Comparison of ENCODE assay signal across 8 cellular contexts in the genomic region with DNA sequence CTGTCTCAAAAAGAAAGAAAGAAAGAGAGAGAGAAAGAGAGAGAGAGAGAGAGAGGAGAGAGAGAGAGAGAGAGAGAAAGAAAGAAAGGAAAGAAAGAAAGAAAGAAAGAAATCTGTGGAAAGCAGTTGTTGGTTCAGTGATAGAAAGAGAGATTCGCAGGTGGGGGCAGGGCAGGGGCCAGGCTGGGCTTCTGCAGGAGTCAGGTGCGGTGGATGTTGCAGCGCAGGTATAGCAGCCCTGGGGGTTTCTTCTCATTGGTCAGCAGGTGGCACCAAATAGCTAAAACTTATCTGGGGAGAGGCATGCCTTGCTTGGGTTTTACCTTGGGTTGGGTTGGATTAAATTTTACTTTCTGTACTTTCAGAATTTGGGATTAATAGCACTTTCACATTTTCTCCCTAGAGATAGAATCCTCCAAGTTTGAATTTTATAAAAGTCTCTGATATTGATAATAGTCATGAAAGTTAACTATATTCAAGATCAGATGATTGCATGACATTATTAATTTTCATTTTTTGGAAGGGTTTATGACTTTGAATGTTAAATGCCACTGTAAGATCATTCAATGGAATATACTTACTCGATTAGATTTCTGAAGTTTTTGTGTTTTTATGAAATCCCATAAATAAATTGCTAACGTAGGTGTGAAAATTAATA.
DNase-seq lines count a peak whose midpoint lies in the region; ATAC-seq, FAIRE-seq and TF ChIP-seq lines count a peak whose summit lies in the region.

No MANE protein-coding gene starts in this region.

- no peaks in the 10 kb centered on the region for H3K27me3 ChIP-seq in adrenal gland

- H3K27ac ChIP-seq in adrenal gland = peak overlapping the region in 2 of 5 donors; percentile 17 to 77

- H3K4me1 ChIP-seq in adrenal gland (replicated peaks in 1 of 2) = peaks cover 10 to 24% of the 10 kb centered on the region in 2 donors

- TF ChIP-seq CTCF in adrenal gland (IDR thresholded peaks at IDR 0.05) = peak; percentile 43 to 78 (median 66)

- intact Hi-C loops in adrenal gland (cut with DNase I) = loop anchor here in 1 of 2 donors (10.0 kb wide), 1 partner anchor 182 kb away; no protein-coding TSS in a partner anchor

- H3K36me3 ChIP-seq in adrenal gland (replicated peaks in 1 of 2) = peaks cover 0 to 17% of the 10 kb centered on the region in 2 donors

- peak; percentile 75 for ATAC-seq in HG02588 (IDR thresholded peaks at IDR 0.05; ENCODE audit: unreplicated experiment)

- peak; percentile 25 for DNase-seq in GM12891 (ENCODE audit: insufficient read length, low spot score)
- DNase-seq in NCI-H1092 (lab: John Stamatoyannopoulos, UW) = peak; percentile 49
- peak; percentile 53 for DNase-seq in T follicular helper cell (ENCODE audit: low read depth)
- peak; percentile 50 to 73 (median 60) for DNase-seq in adrenal gland
- DNase-seq in iris pigment epithelial cell (ENCODE audit: low read depth) = peak; percentile 52
- DNase-seq in stimulated activated CD4-positive, alpha-beta T cell treated with anti-CD3 and anti-CD28 coated beads, Interleukin-4, amount 100 ng/mL, for 24 hours = peak; percentile 72
- no peak for DNase-seq in epidermal melanocyte (ENCODE audit: insufficient read length, low spot score)

- no peak overlapping the region for H3K4me3 ChIP-seq in adrenal gland

- FAIRE-seq in GM12891 (lab: Jason Lieb, UNC) = peak; percentile 71

- TF ChIP-seq POLR2A in GM12891 (IDR thresholded peaks at IDR 0.05; ENCODE audit: low read depth, low read length) = no peak
- no peak for TF ChIP-seq POLR2A in adrenal gland (IDR thresholded peaks at IDR 0.05)

- WGBS in adrenal gland, 4 donors = 24 to 35% (median 28%) methylated on average over 5 of the region's 5 CpGs

- no peaks in the 10 kb centered on the region for H3K9me3 ChIP-seq in adrenal gland (replicated peaks in 1 of 3)

TF ChIP-seq in GM12891, 5 proteins besides CTCF, POLR2A, EP300 and RAD21:
- no peak for TF ChIP-seq POU2F2 (IDR thresholded peaks at IDR 0.05; ENCODE audit: low read depth, low read length)
- TF ChIP-seq PAX5 (IDR thresholded peaks at IDR 0.05; ENCODE audit: insufficient read depth, low read length, severe bottlenecking) = no peak
- no peak for TF ChIP-seq POLR2AphosphoS5 (IDR thresholded peaks at IDR 0.05; ENCODE audit: low read depth, low read length)
- TF ChIP-seq TAF1 (IDR thresholded peaks at IDR 0.05; ENCODE audit: low read depth, low read length) = no peak
- no peak for TF ChIP-seq SPI1 (IDR thresholded peaks at IDR 0.05; ENCODE audit: low read depth, low read length)
